ENCODE assay signal across 21 cellular contexts in the genomic region with DNA sequence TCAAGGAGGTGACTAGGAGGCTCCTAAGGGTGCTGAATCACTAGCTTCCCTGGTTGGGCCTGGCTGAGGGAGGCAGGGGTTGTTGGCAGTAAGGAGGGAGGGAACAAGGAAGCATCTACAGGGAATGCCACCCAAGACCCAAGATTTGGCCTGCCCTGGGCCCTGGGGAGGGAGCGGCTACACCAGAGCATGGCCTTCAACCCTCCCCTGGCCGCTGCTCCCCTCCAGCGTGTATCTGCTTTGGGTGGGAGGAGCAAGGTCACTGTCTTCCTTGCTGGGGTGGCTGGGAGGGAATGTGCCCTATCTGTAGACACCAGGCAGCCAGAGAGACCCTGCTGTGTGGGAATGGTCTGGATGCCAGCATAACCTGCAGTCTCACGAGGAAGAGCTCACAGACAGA. TPM values are rescaled to one million over a fixed set of nuclear protein-coding genes. Genes with fewer than 3 reads are reported as not detected.
DNase-seq lines count a peak whose midpoint lies in the region; ATAC-seq and TF ChIP-seq lines count a peak whose summit lies in the region.
"Had no signal": no experiment of that assay in that cellular context is flagged by ENCODE, and none has a peak within 500 bp of the region (broad histone marks: within the 10 kb centered on the region; RNA-seq: fewer than 3 reads in every experiment).

No MANE protein-coding gene starts in this region.

- WGBS in neuronal stem cell (ENCODE audit: extremely low coverage in 2 of 2, insufficient read length in 2 of 2, insufficient replicate concordance in 1 of 2), 2 donors, result no CpG with 5 or more reads among the region's 4 CpGs

- H3K14ac ChIP-seq in neuronal stem cell (ENCODE audit: low read length), result no peak overlapping the region

- H3K27me3 ChIP-seq in neuronal stem cell (ENCODE audit: control insufficient read depth in 3 of 3, insufficient read depth in 3 of 3, low read depth in 1 of 3, low read length in 3 of 3), result no peaks in the 10 kb centered on the region
- H3K27me3 ChIP-seq: BE2C; BLaER1 treated with 17β-estradiol and CSF1 and Interleukin-3, amounts not matched to agents 10 nM and 100 nM had no signal

- H4K8ac ChIP-seq in neuronal stem cell (ENCODE audit: low read depth, low read length), result no peak overlapping the region

- peak overlapping the region; percentile 45 for H3K9ac ChIP-seq in neuronal stem cell (ENCODE audit: low read depth, low read length, poor library complexity)
- H3K9ac ChIP-seq: BLaER1 treated with 17β-estradiol and CSF1 and Interleukin-3, amounts not matched to agents 10 nM and 100 nM had no signal

- no peak for TF ChIP-seq CTCF in chondrocyte (IDR thresholded peaks at IDR 0.05)

- H2AFZ ChIP-seq in neuronal stem cell (ENCODE audit: low read length), result no peak overlapping the region

- no peak overlapping the region for H3K4ac ChIP-seq in neuronal stem cell (ENCODE audit: low read length)

- H3K4me1 ChIP-seq in neuronal stem cell (ENCODE audit: control insufficient read depth in 2 of 2, insufficient read depth in 1 of 2, low read depth in 1 of 2, low read length in 2 of 2), result peaks cover 0 to 2% of the 10 kb centered on the region in 2 donors
- H3K4me1 ChIP-seq: A549 had no signal

- H3K36me3 ChIP-seq in neuronal stem cell (replicated peaks in 1 of 2; ENCODE audit: control insufficient read depth in 2 of 2, insufficient read depth in 2 of 2, low read length in 2 of 2), result no peaks in the 10 kb centered on the region
- H3K36me3 ChIP-seq: BE2C; BLaER1 treated with 17β-estradiol and CSF1 and Interleukin-3, amounts not matched to agents 10 nM and 100 nM had no signal

- no peak overlapping the region for H3K27ac ChIP-seq in neuronal stem cell (replicated peaks; ENCODE audit: low read length)
- H3K27ac ChIP-seq: A549; BLaER1 treated with 17β-estradiol and CSF1 and Interleukin-3, amounts not matched to agents 10 nM and 100 nM had no signal

- no peak overlapping the region for H2BK120ac ChIP-seq in neuronal stem cell (ENCODE audit: low read depth, low read length)

- DNase-seq in chondrocyte (ENCODE audit: low spot score), result peak; percentile 68
- DNase-seq in neuronal stem cell (ENCODE audit: low spot score), result no peak
- DNase-seq in NCI-H345 (lab: John Stamatoyannopoulos, UW), result no peak
- no peak for DNase-seq in cortex of kidney (lab: John Stamatoyannopoulos, UW)
- DNase-seq: 8988T; ACHN; AML-193; BE2C; CD4-positive, alpha-beta T cell; CD8-positive, alpha-beta memory T cell; DMS 273 treated with DMSO at 0.1 percent for 48 hours; DMS79 treated with DMSO at 0.1 percent for 48 hours; GF-D8; GOT3; H7; HCEC 1CT had no signal

- H3K27ac Mint-ChIP-seq in chondrocyte (ENCODE audit: unreplicated experiment), result no peak overlapping the region
- H3K27ac Mint-ChIP-seq: CD14-positive monocyte; CD4-positive, alpha-beta T cell; CD8-positive, alpha-beta memory T cell had no signal

- peak overlapping the region; percentile 38 for H3K18ac ChIP-seq in neuronal stem cell (ENCODE audit: low read length)

- peaks cover 6% of the 10 kb centered on the region for H3K27me3 Mint-ChIP-seq in chondrocyte (ENCODE audit: low read depth)

- ATAC-seq in esophagus mucosa, result peak; percentile 4
- no peak for ATAC-seq in GM18873 (IDR thresholded peaks at IDR 0.05; ENCODE audit: low FRiP score, unreplicated experiment)
- ATAC-seq: A549 had no signal

- no peaks in the 10 kb centered on the region for H3K79me1 ChIP-seq in neuronal stem cell (ENCODE audit: low read depth, low read length)

- H3K9me3 Mint-ChIP-seq in chondrocyte (ENCODE audit: low read depth), result peaks cover 5% of the 10 kb centered on the region
- H3K9me3 Mint-ChIP-seq: CD4-positive, alpha-beta T cell had no signal

- no peak overlapping the region for H3K4me2 ChIP-seq in neuronal stem cell (ENCODE audit: insufficient read depth, low read length, poor library complexity, severe bottlenecking)
- H3K4me2 ChIP-seq: A549; BLaER1 treated with 17β-estradiol and CSF1 and Interleukin-3, amounts not matched to agents 10 nM and 100 nM had no signal

- H3K4me3 ChIP-seq in neuronal stem cell (ENCODE audit: low read length in 2 of 2), result no peak overlapping the region
- H3K4me3 ChIP-seq: A549; BLaER1 treated with 17β-estradiol and CSF1 and Interleukin-3, amounts not matched to agents 10 nM and 100 nM had no signal

- no peak overlapping the region for H2BK5ac ChIP-seq in neuronal stem cell (ENCODE audit: low read length)

- peak overlapping the region; percentile 64 for H2AK5ac ChIP-seq in neuronal stem cell (ENCODE audit: low read depth, low read length)

- peak overlapping the region; percentile 14 for H2BK15ac ChIP-seq in neuronal stem cell (ENCODE audit: low read length)

- peaks cover 11% of the 10 kb centered on the region for H3K4me1 Mint-ChIP-seq in chondrocyte (ENCODE audit: low read depth)
- H3K4me1 Mint-ChIP-seq: CD14-positive monocyte; CD8-positive, alpha-beta memory T cell had no signal

- peaks cover 0 to 2% of the 10 kb centered on the region in 2 donors for H3K9me3 ChIP-seq in neuronal stem cell (replicated peaks in 1 of 2; ENCODE audit: control insufficient read depth in 2 of 2, insufficient read depth in 1 of 2, low read depth in 1 of 2, low read length in 2 of 2)
- H3K9me3 ChIP-seq: A549; BE2C; BLaER1 treated with 17β-estradiol and CSF1 and Interleukin-3, amounts not matched to agents 10 nM and 100 nM had no signal

- no peaks in the 10 kb centered on the region for H3K36me3 Mint-ChIP-seq in chondrocyte (ENCODE audit: low read depth)
- H3K36me3 Mint-ChIP-seq: CD14-positive monocyte had no signal

- H2BK12ac ChIP-seq in neuronal stem cell (ENCODE audit: low read length), result peak overlapping the region; percentile 69

- no peak overlapping the region for H3K23ac ChIP-seq in neuronal stem cell (ENCODE audit: low read depth, low read length, poor library complexity)

- H3K4me3 Mint-ChIP-seq in chondrocyte (ENCODE audit: unreplicated experiment), result no peak overlapping the region
- H3K4me3 Mint-ChIP-seq: CD14-positive monocyte; CD4-positive, alpha-beta T cell; CD8-positive, alpha-beta memory T cell had no signal

- no peak overlapping the region for H4K91ac ChIP-seq in neuronal stem cell (ENCODE audit: low read depth, low read length, poor library complexity)

RNA-seq across cellular contexts. Expression of gene MYEOV, which starts 29.5 kb away (rescaled TPM):
- total RNA-seq in chondrocyte (0.87 TPM in 1 of 3 replicates, not detected in the others), esophagus mucosa (4.7 TPM)
- 0.08 TPM for polyA plus RNA-seq in neuronal stem cell (2013, experiment 1 of 2)
- polyA plus RNA-seq in neuronal stem cell (2013, experiment 2 of 2), result 0.26 TPM
- total RNA-seq: CD4-positive, alpha-beta T cell had no signal
- polyA plus RNA-seq: CD14-positive monocyte; CD8-positive, alpha-beta memory T cell had no signal
